37 cellular contexts compared by ENCODE assay signal in the genomic region with DNA sequence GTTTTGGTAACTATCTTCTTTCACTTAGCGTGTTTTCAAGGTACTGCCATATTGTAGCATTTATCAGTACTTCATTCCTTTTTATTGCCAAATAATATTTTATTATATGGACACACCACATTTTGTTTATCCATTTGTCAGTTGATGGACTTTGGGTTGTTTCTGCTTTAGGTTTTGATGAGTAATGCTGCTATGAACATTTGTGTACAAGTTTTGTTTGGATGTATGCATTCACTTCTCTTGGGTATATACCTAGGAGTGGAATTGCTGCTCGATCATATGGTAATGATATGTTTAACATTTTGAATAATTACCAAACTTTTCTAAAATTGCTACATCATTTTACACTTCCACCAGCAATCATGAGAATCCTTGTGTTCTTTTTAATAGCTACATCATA. TPM values are rescaled to one million over a fixed set of nuclear protein-coding genes. Genes with fewer than 3 reads are reported as not detected.
"Had no signal": no experiment of that assay in that cellular context is flagged by ENCODE, and none has a peak within 500 bp of the region (broad histone marks: within the 10 kb centered on the region; RNA-seq: fewer than 3 reads in every experiment).

No MANE protein-coding gene starts in this region.

- H3K36me3 ChIP-seq: adrenal gland, brain microvascular endothelial cell, breast epithelium had no signal

- FAIRE-seq: astrocyte, TTC549 had no signal

- H3K9me3 ChIP-seq: adrenal gland, body of pancreas, breast epithelium had no signal

- ATAC-seq: activated CD8-positive, alpha-beta T cell treated with anti-CD3 and anti-CD28 coated beads for 36 hours; activated naive CD4-positive, alpha-beta T cell treated with anti-CD3 and anti-CD28 coated beads, Interleukin-2, amount 50 U/mL, for 72 hours; activated T-cell treated with anti-CD3 and anti-CD28 coated beads, Interleukin-2, amount 50 U/mL, for 4 hours; activated T-cell treated with anti-CD3 and anti-CD28 coated beads, Interleukin-2, amount 50 U/mL, for 72 hours; activated T-helper 17 cell treated with anti-CD3 and anti-CD28 coated beads, Interleukin-2, amount 50 U/mL, for 72 hours; body of pancreas had no signal

- H3K4me1 ChIP-seq: body of pancreas, breast epithelium had no signal

- DNase-seq: activated B cell treated with CpG ODN at 0.5 μM for 24 hours; activated CD4-positive, alpha-beta memory T cell treated with anti-CD3 and anti-CD28 coated beads for 36 hours; activated CD4-positive, alpha-beta T cell treated with anti-CD3 and anti-CD28 coated beads for 4 hours; activated CD4-positive, alpha-beta T cell treated with anti-CD3 and anti-CD28 coated beads, Interleukin-2, amount 10 ng/mL, durations not matched to agents 24 days and 14 days; activated CD4-positive, alpha-beta T cell treated with anti-CD3 and anti-CD28 coated beads, Interleukin-2, amount 50 U/mL, for 1 hour; activated CD4-positive, alpha-beta T cell treated with anti-CD3 and anti-CD28 coated beads, Interleukin-2, amount 50 U/mL, for 4 hours; activated CD4-positive, CD25-positive, alpha-beta regulatory T cell treated with anti-CD3 and anti-CD28 coated beads, Interleukin-2, amount 50 U/mL, for 72 hours; activated CD8-positive, alpha-beta memory T cell treated with anti-CD3 and anti-CD28 coated beads, Interleukin-2, amount 50 U/mL, for 4 hours; activated CD8-positive, alpha-beta T cell treated with anti-CD3 and anti-CD28 coated beads for 36 hours; activated effector memory CD4-positive, alpha-beta T cell treated with anti-CD3 and anti-CD28 coated beads, Interleukin-2, amount 50 U/mL, for 16 hours; activated gamma-delta T cell treated with Interleukin-2 at 50 U/mL for 16 hours; activated naive CD4-positive, alpha-beta T cell; activated naive CD4-positive, alpha-beta T cell treated with anti-CD3 and anti-CD28 coated beads for 36 hours; activated naive CD4-positive, alpha-beta T cell treated with anti-CD3 and anti-CD28 coated beads, Interleukin-2, amount 50 U/mL, for 16 hours; activated naive CD8-positive, alpha-beta T cell treated with anti-CD3 and anti-CD28 coated beads for 36 hours; activated T-cell treated with anti-CD3 and anti-CD28 coated beads for 4 hours; activated T-cell treated with anti-CD3 and anti-CD28 coated beads, Interleukin-2, amount 50 U/mL, for 1 hour; activated T-cell treated with anti-CD3 and anti-CD28 coated beads, Interleukin-2, amount 50 U/mL, for 4 hours; activated T-cell treated with anti-CD3 and anti-CD28 coated beads, Interleukin-2, amount 50 U/mL, for 72 hours; amniotic stem cell; aorta; body of pancreas; brain microvascular endothelial cell; central memory CD4-positive, alpha-beta T cell; T-helper 1 cell; T-helper 2 cell; T-helper 9 cell had no signal

- H3K27me3 ChIP-seq: adrenal gland, body of pancreas, brain microvascular endothelial cell, breast epithelium had no signal

- H3K27ac ChIP-seq: body of pancreas, brain microvascular endothelial cell, breast epithelium, VCaP had no signal

- H3K4me3 ChIP-seq: adrenal gland, body of pancreas, breast epithelium had no signal

RNA-seq across cellular contexts. Expression of gene SLC22A7, which starts 6.4 kb away (rescaled TPM):
- total RNA-seq: activated B cell treated with CpG ODN at 0.5 μM for 24 hours; activated CD4-positive, alpha-beta memory T cell treated with anti-CD3 and anti-CD28 coated beads for 36 hours; activated CD4-positive, alpha-beta T cell treated with anti-CD3 and anti-CD28 coated beads, Interleukin-2, amount 10 ng/mL, durations not matched to agents 24 days and 14 days; activated CD8-positive, alpha-beta memory T cell treated with anti-CD3 and anti-CD28 coated beads for 36 hours; activated CD8-positive, alpha-beta T cell treated with anti-CD3 and anti-CD28 coated beads for 36 hours; activated naive CD4-positive, alpha-beta T cell treated with anti-CD3 and anti-CD28 coated beads for 36 hours; activated naive CD4-positive, alpha-beta T cell treated with anti-CD3 and anti-CD28 coated beads, Interleukin-2, amount 50 U/mL, for 72 hours; activated naive CD8-positive, alpha-beta T cell treated with anti-CD3 and anti-CD28 coated beads for 36 hours; activated T-cell treated with anti-CD3 and anti-CD28 coated beads, Interleukin-2, amount 50 U/mL, for 4 hours; activated T-cell treated with anti-CD3 and anti-CD28 coated beads, Interleukin-2, amount 50 U/mL, for 72 hours; activated T-helper 1 cell treated with anti-CD3 and anti-CD28 coated beads, Interleukin-12 subunit alpha, Interleukin-12 subunit beta, Interleukin-2, Interleukin-4 antibody, amounts not matched to agents 30 ng/mL and 10 ng/mL and 1 ng/mL, durations not matched to agents 14 hours and 24 hours and 36 hours; activated T-helper 17 cell treated with anti-CD3 and anti-CD28 coated beads, Interleukin-2, amount 50 U/mL, for 72 hours; aorta; astrocyte; body of pancreas; breast epithelium; cardiac septum had no signal
- polyA plus RNA-seq: adrenal gland, aorta had no signal

RNA-seq across cellular contexts. Expression of gene CRIP3, which starts 16.9 kb away (rescaled TPM):
- total RNA-seq: activated T-helper 1 cell treated with anti-CD3 and anti-CD28 coated beads, Interleukin-12 subunit alpha, Interleukin-12 subunit beta, Interleukin-2, Interleukin-4 antibody, amounts not matched to agents 30 ng/mL and 10 ng/mL and 1 ng/mL, durations not matched to agents 14 hours and 24 hours and 36 hours; astrocyte; body of pancreas had no signal

RNA-seq across cellular contexts. Expression of gene TTBK1, which starts 48.4 kb away (rescaled TPM):
- polyA plus RNA-seq: aorta had no signal
